ENCODE assay signal across 18 cellular contexts in the genomic region with DNA sequence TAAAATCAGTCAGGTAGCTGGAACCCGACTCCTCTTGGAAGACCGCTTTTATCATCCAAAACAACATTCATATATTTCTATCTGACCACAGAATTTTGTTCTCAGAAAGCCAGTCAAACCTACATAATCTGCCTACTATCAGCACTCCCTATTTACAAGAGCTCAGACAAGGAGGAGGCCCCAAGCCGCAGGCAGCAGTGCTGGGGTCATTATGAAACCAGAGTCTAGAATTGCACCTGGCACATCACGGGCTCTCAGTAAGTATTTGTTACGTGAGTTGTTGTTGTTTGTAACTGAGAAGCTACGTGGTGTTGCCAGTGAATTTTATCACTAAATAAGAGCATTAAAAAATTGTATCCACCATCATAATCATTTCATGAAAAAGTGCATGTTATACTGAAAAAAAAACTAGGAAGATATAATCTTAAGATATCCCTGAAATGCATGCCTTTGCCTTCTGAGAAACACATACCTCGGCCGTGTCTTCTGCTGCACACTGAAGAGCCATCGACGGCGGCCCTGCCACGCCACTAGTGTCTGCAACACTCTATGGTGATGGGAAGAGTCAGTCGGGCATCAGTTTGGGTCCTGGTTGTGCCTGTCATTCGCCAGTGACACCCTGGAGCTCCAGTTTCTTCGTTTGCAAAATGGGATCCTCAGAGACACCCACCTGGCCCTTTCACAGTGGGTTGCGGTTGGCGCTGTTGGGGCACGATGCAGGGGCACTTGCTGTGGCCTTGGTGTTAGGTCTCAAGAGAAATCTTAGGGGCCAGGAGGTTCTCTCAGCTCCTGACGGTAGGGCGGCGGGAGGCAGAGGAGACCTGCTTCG.
"Had no signal": no experiment of that assay in that cellular context is flagged by ENCODE, and none has a peak within 500 bp of the region (broad histone marks: within the 10 kb centered on the region; RNA-seq: fewer than 3 reads in every experiment).

No MANE protein-coding gene starts in this region.

- H3K9me3 ChIP-seq: left ventricle myocardium inferior, right atrium auricular region, tibial nerve, uterus had no signal

- H3K36me3 ChIP-seq: cardiac muscle cell, left ventricle myocardium inferior, right atrium auricular region, tibial nerve, uterus had no signal

- H3K4me3 Mint-ChIP-seq: activated CD4-positive, alpha-beta memory T cell treated with anti-CD3 and anti-CD28 coated beads for 36 hours; activated CD4-positive, alpha-beta T cell treated with anti-CD3 and anti-CD28 coated beads for 36 hours; activated T-cell treated with anti-CD3 and anti-CD28 coated beads, Interleukin-2, amount 50 U/mL, for 24 hours; naive thymus-derived CD8-positive, alpha-beta T cell had no signal

- H3K36me3 Mint-ChIP-seq: activated CD4-positive, alpha-beta memory T cell treated with anti-CD3 and anti-CD28 coated beads for 36 hours; naive thymus-derived CD8-positive, alpha-beta T cell had no signal

- H3K4me1 ChIP-seq: left ventricle myocardium inferior, right atrium auricular region, tibial nerve, uterus had no signal

- DNase-seq: activated CD4-positive, alpha-beta memory T cell treated with anti-CD3 and anti-CD28 coated beads for 36 hours; activated CD4-positive, alpha-beta T cell treated with anti-CD3 and anti-CD28 coated beads for 36 hours; activated naive CD4-positive, alpha-beta T cell treated with anti-CD3 and anti-CD28 coated beads, Interleukin-2, amount 50 U/mL, for 16 hours; activated T-cell treated with anti-CD3 and anti-CD28 coated beads, Interleukin-2, amount 50 U/mL, for 24 hours; kidney; left ventricle myocardium inferior; naive thymus-derived CD8-positive, alpha-beta T cell; occipital lobe; stimulated activated CD4-positive, alpha-beta T cell treated with anti-CD3 and anti-CD28 coated beads, Interleukin-15, amount 100 ng/mL, for 24 hours; stimulated activated CD4-positive, alpha-beta T cell treated with anti-CD3 and anti-CD28 coated beads, Interleukin-4, amount 100 ng/mL, for 1 hour; stimulated activated naive CD4-positive, alpha-beta T cell; uterus had no signal

- ATAC-seq: esophagus mucosa; naive thymus-derived CD8-positive, alpha-beta T cell had no signal

- H3K27me3 Mint-ChIP-seq: activated CD4-positive, alpha-beta memory T cell treated with anti-CD3 and anti-CD28 coated beads for 36 hours; activated CD4-positive, alpha-beta T cell treated with anti-CD3 and anti-CD28 coated beads for 36 hours; activated T-cell treated with anti-CD3 and anti-CD28 coated beads, Interleukin-2, amount 50 U/mL, for 24 hours; naive thymus-derived CD8-positive, alpha-beta T cell had no signal

- H3K4me1 Mint-ChIP-seq: naive thymus-derived CD8-positive, alpha-beta T cell had no signal

- H3K27ac Mint-ChIP-seq: activated CD4-positive, alpha-beta memory T cell treated with anti-CD3 and anti-CD28 coated beads for 36 hours; activated CD4-positive, alpha-beta T cell treated with anti-CD3 and anti-CD28 coated beads for 36 hours; activated T-cell treated with anti-CD3 and anti-CD28 coated beads, Interleukin-2, amount 50 U/mL, for 24 hours; naive thymus-derived CD8-positive, alpha-beta T cell; progenitor cell of endocrine pancreas had no signal

- H3K27ac ChIP-seq: cardiac muscle cell, left ventricle myocardium inferior, right atrium auricular region, tibial nerve, uterus had no signal

- H3K9me3 Mint-ChIP-seq: activated CD4-positive, alpha-beta memory T cell treated with anti-CD3 and anti-CD28 coated beads for 36 hours; activated T-cell treated with anti-CD3 and anti-CD28 coated beads, Interleukin-2, amount 50 U/mL, for 24 hours; naive thymus-derived CD8-positive, alpha-beta T cell had no signal

- H3K4me3 ChIP-seq: cardiac muscle cell, left ventricle myocardium inferior, right atrium auricular region, tibial nerve, uterus had no signal

- H3K27me3 ChIP-seq: cardiac muscle cell, right atrium auricular region, tibial nerve, uterus had no signal

- FAIRE-seq: astrocyte, kidney had no signal
